In the genomic region with DNA sequence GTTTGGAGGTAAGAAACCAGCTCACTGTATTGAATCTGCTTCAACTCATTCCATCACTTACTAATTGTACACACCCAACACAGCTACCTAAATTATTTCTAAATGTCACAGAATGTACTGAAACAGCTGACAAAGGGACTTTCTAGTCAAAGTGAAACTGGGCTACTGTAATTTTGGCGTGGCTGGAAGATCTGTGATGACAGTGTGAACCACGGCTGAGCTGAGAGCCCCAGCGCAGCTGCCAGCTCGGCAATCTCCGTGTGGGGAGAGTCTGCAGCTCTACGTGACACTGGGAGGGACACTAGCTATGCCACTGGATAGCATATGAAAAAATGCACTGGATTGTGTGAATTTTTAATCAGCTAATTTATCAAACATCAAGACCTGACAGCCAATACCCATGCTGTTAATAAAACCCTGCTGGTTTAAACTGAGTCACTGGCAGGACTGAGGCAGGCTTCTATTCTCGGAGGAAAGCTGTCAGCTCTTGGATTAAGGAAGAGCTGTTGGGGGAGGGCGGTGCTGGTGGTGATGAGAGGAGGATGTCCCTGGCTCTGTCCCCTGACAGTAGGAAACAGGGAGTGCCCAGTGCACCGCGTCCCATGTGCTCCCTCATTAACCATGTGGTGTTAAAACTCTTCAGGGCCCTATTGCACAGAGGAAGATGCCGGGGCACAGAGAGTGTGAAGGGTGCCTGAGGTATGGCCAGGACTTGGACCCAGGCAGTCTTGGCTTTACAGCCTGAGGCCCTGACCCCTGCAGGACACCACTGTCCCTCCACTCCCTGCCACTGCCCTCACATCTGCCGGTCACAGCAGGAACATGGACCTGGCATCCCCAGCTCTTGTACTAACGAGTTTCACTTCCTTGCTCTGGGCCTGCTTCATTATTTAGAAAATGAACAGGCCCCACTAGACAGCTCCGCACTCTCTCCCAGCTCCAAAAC, we compare ENCODE assay signal across 7 cellular contexts. TPM values are rescaled to one million over a fixed set of nuclear protein-coding genes. Genes with fewer than 3 reads are reported as not detected.
DNase-seq lines count a peak whose midpoint lies in the region; ATAC-seq and TF ChIP-seq lines count a peak whose summit lies in the region.

No MANE protein-coding gene starts in this region.

- H3K9ac ChIP-seq in H9 (ENCODE audit: extremely low read depth, insufficient read length, low read length): no peak overlapping the region

- TF ChIP-seq CTCF in H9 (conservative IDR thresholded peaks at IDR 0.05) (no peak), fibroblast of villous mesenchyme (IDR thresholded peaks at IDR 0.05; ENCODE audit: insufficient read depth, low read depth, low read length) (no peak)

- H2BK120ac ChIP-seq in H9 (ENCODE audit: low read depth, low read length, poor library complexity, severe bottlenecking): no peak overlapping the region

- peaks cover 34 to 62% (median 61%) of the 10 kb centered on the region in 3 experiments; a peak in 6 of 7 replicates for H3K36me3 Mint-ChIP-seq in H9 (ENCODE audit: insufficient read depth in 1 of 3, low read depth in 3 of 3)

- no peak overlapping the region for H2BK12ac ChIP-seq in H9 (ENCODE audit: insufficient read length, low read depth, low read length)

- no peak overlapping the region for H2BK15ac ChIP-seq in H9 (ENCODE audit: low read depth, low read length)

- no peak overlapping the region for H2BK20ac ChIP-seq in H9 (ENCODE audit: low read depth, low read length, poor library complexity, severe bottlenecking)

- no peaks in the 10 kb centered on the region for H3K9me3 ChIP-seq in H9 (ENCODE audit: control insufficient read depth, low read depth, low read length)

- no peak overlapping the region for H3T11ph ChIP-seq in H9 (ENCODE audit: low read length)

- H2BK5ac ChIP-seq in H9 (ENCODE audit: insufficient read length, low read length): no peak overlapping the region

- no peak overlapping the region for H3K56ac ChIP-seq in H9 (ENCODE audit: insufficient read length, low read depth, low read length)

- peak; percentile 75 for ATAC-seq in GM18520 (IDR thresholded peaks at IDR 0.05; ENCODE audit: unreplicated experiment)

- H3K79me2 ChIP-seq in H9 (ENCODE audit: insufficient read depth, low read length): peaks cover 16% of the 10 kb centered on the region

- H3K79me1 ChIP-seq in H9 (ENCODE audit: insufficient read depth, low read depth, low read length, poor library complexity, severe bottlenecking): peaks cover 23% of the 10 kb centered on the region

- H3K27ac ChIP-seq in H9 (ENCODE audit: insufficient read length, low read depth, low read length) (no peak overlapping the region), skin epidermis (peak overlapping the region in 16 of 21 experiments; percentile 7 to 65 (median 40))

- H3K4me1 Mint-ChIP-seq in H9: peaks cover 15 to 19% of the 10 kb centered on the region in 2 experiments

- no peak overlapping the region for H3K23ac ChIP-seq in H9 (ENCODE audit: insufficient read length, low read depth, low read length)

- no peak overlapping the region for H2AK5ac ChIP-seq in H9 (ENCODE audit: insufficient read length, low read length)

- no peak overlapping the region for H4K8ac ChIP-seq in H9 (replicated peaks; ENCODE audit: insufficient read length, low read depth, low read length)

- no peak overlapping the region for H3K4me3 Mint-ChIP-seq in H9

- H3K14ac ChIP-seq in H9 (ENCODE audit: insufficient read depth, low read length): no peak overlapping the region; the same call in 1 of the 2 replicates

- no peaks in the 10 kb centered on the region for H4K20me1 ChIP-seq in H9 (ENCODE audit: control insufficient read depth, insufficient read depth, insufficient read length)

- H3K4me3 ChIP-seq in fibroblast of villous mesenchyme (ENCODE audit: low read depth, low read length) (no peak overlapping the region), skin epidermis (no peak overlapping the region)

- no peaks in the 10 kb centered on the region for H3K27me3 Mint-ChIP-seq in H9 (ENCODE audit: low read depth)

- no peak overlapping the region for H3K18ac ChIP-seq in H9 (ENCODE audit: insufficient read length, low read depth, low read length)

- no peaks in the 10 kb centered on the region for H3K23me2 ChIP-seq in H9 (ENCODE audit: insufficient read length, low read depth, low read length, poor library complexity, severe bottlenecking)

- H4K5ac ChIP-seq in H9 (ENCODE audit: insufficient read length, low read depth, low read length): no peak overlapping the region

- H3K9me3 Mint-ChIP-seq in H9: no peaks in the 10 kb centered on the region

- H3K27ac Mint-ChIP-seq in H9: peak overlapping the region in 2 of 3 experiments; percentile 37 to 47; a peak in 4 of 7 replicates

- DNase-seq in H9 (no peak), NOMO-1 treated with DMSO at 0.1 percent for 48 hours (lab: John Stamatoyannopoulos, UW; ENCODE audit: unreplicated experiment) (peak; percentile 60), fibroblast of villous mesenchyme (ENCODE audit: low read depth) (peak; percentile 11), COLO668 (lab: John Stamatoyannopoulos, UW; ENCODE audit: unreplicated experiment) (no peak), AG08396 (ENCODE audit: low spot score) (no peak)

- no peaks in the 10 kb centered on the region for H3K4me1 ChIP-seq in H9 (ENCODE audit: insufficient read depth, low read length)

- no CpG with 5 or more reads among the region's 14 CpGs for WGBS in H9 (ENCODE audit: extremely low coverage, insufficient read length, low lambda C conversion rate)

- no peak overlapping the region for H3K4me2 ChIP-seq in H9 (ENCODE audit: insufficient read depth, insufficient read length, low read length)

- H2AFZ ChIP-seq in H9 (ENCODE audit: low read length): no peak overlapping the region

- no peaks in the 10 kb centered on the region for H3K27me3 ChIP-seq in H9 (ENCODE audit: insufficient read depth, low read length)

- no peak overlapping the region for H3K4ac ChIP-seq in H9 (ENCODE audit: low read depth, low read length)

- no peak overlapping the region for H4K91ac ChIP-seq in H9 (ENCODE audit: insufficient read length, low read depth, low read length)

RNA-seq across cellular contexts. Expression of a gene that starts 13.3 kb away (rescaled TPM):
- total RNA-seq in H9 (2021) (21.6 and 23.0 TPM in 2 replicates), fibroblast of villous mesenchyme (39.0 and 49.2 TPM in 2 replicates)

RNA-seq across cellular contexts. Expression of a gene that starts 42.8 kb away (rescaled TPM):
- total RNA-seq in H9 (2021) (6.7 and 7.0 TPM in 2 replicates), fibroblast of villous mesenchyme (under 0.01 TPM in 1 of 2 replicates, not detected in the other)

Comparison
In these comparisons a context has a peak if more than half of its experiments do, and no peak if none do; other contexts are left out.
1. DNase-seq: peak in NOMO-1 treated with DMSO at 0.1 percent for 48 hours (single experiment) and fibroblast of villous mesenchyme (single experiment); none in H9 (single experiment), COLO668 (single experiment) and AG08396 (single experiment).